In genomic region chr2:224579411-224579810, GRCh38 we compare ENCODE assay signal across 10 cellular contexts. TPM values are rescaled to one million over a fixed set of nuclear protein-coding genes. Genes with fewer than 3 reads are reported as not detected.
DNase-seq lines count a peak whose midpoint lies in the region; ATAC-seq and TF ChIP-seq lines count a peak whose summit lies in the region.
"Had no signal": no experiment of that assay in that cellular context is flagged by ENCODE, and none has a peak within 500 bp of the region (broad histone marks: within the 10 kb centered on the region; RNA-seq: fewer than 3 reads in every experiment).

No MANE protein-coding gene starts in this region.

- H3K27me3 ChIP-seq in foreskin keratinocyte (no peaks in the 10 kb centered on the region), Peyer's patch (no peaks in the 10 kb centered on the region)

- H3K36me3 Mint-ChIP-seq in activated naive CD4-positive, alpha-beta T cell treated with anti-CD3 and anti-CD28 coated beads, Interleukin-2, amount 10 ng/mL, durations not matched to agents 7 days and 5 days: peaks cover 31% of the 10 kb centered on the region
- H3K36me3 Mint-ChIP-seq in stimulated activated naive B cell treated with anti-CD40 and anti-IgM and Interleukin-4, amounts not matched to agents 10 μg/mL and 1 μg/mL and 100 μg/mL, for 72 hours: peaks cover 17 to 36% of the 10 kb centered on the region in 2 donors

- H3K4me3 ChIP-seq in WI38 (ENCODE audit: low read depth, low read length) (0 out of 2 replicates have a peak overlapping the region, but pooled peaks have one; percentile 3), Peyer's patch (no peak overlapping the region)

- peak overlapping the region; percentile 4 for H3K27ac Mint-ChIP-seq in activated naive CD4-positive, alpha-beta T cell treated with anti-CD3 and anti-CD28 coated beads, Interleukin-2, amount 10 ng/mL, durations not matched to agents 7 days and 5 days
- H3K27ac Mint-ChIP-seq in stimulated activated naive B cell treated with anti-CD40 and anti-IgM and Interleukin-4, amounts not matched to agents 10 μg/mL and 1 μg/mL and 100 μg/mL, for 72 hours: peak overlapping the region; percentile 65

- H3K27ac ChIP-seq in foreskin keratinocyte (no peak overlapping the region), Peyer's patch (no peak overlapping the region)

- H3K9me3 ChIP-seq in Peyer's patch: no peaks in the 10 kb centered on the region

- no peaks in the 10 kb centered on the region for H3K9me3 Mint-ChIP-seq in activated naive CD4-positive, alpha-beta T cell treated with anti-CD3 and anti-CD28 coated beads, Interleukin-2, amount 10 ng/mL, durations not matched to agents 7 days and 5 days
- H3K9me3 Mint-ChIP-seq in stimulated activated naive B cell treated with anti-CD40 and anti-IgM and Interleukin-4, amounts not matched to agents 10 μg/mL and 1 μg/mL and 100 μg/mL, for 72 hours: no peaks in the 10 kb centered on the region

- no peaks in the 10 kb centered on the region for H3K36me3 ChIP-seq in Peyer's patch

- H3K27me3 Mint-ChIP-seq in activated naive CD4-positive, alpha-beta T cell treated with anti-CD3 and anti-CD28 coated beads, Interleukin-2, amount 10 ng/mL, durations not matched to agents 7 days and 5 days: no peaks in the 10 kb centered on the region
- no peaks in the 10 kb centered on the region for H3K27me3 Mint-ChIP-seq in stimulated activated naive B cell treated with anti-CD40 and anti-IgM and Interleukin-4, amounts not matched to agents 10 μg/mL and 1 μg/mL and 100 μg/mL, for 72 hours

- TF ChIP-seq CTCF in WI38 (IDR thresholded peaks at IDR 0.05; ENCODE audit: low read depth, low read length) (no peak), foreskin keratinocyte (conservative IDR thresholded peaks at IDR 0.05) (no peak), Peyer's patch (IDR thresholded peaks at IDR 0.05) (no peak)

- ATAC-seq in foreskin keratinocyte (peak; percentile 47), GM21423 (IDR thresholded peaks at IDR 0.05; ENCODE audit: unreplicated experiment) (no peak)
- ATAC-seq in stimulated activated naive B cell treated with anti-CD40 and anti-IgM and Interleukin-4, amounts not matched to agents 10 μg/mL and 1 μg/mL and 100 μg/mL, for 72 hours (replicated peaks): no peak

- CTCF ChIA-PET in activated naive CD4-positive, alpha-beta T cell treated with anti-CD3 and anti-CD28 coated beads, Interleukin-2, amount 10 ng/mL, durations not matched to agents 7 days and 5 days (lab: Charles Lee): interaction anchor here (0.7 to 1.3 kb wide), 2 partner anchors 10 to 210 kb away, joined by 3 read pairs; no protein-coding TSS in a partner anchor

- TF ChIP-seq POLR2A in Peyer's patch (IDR thresholded peaks at IDR 0.05): no peak

- peaks cover 20% of the 10 kb centered on the region for H3K4me1 ChIP-seq in foreskin keratinocyte
- peaks cover 0 to 70% (median 17%) of the 10 kb centered on the region in 4 donors for H3K4me1 ChIP-seq in Peyer's patch

- no peak overlapping the region for H3K4me3 Mint-ChIP-seq in activated naive CD4-positive, alpha-beta T cell treated with anti-CD3 and anti-CD28 coated beads, Interleukin-2, amount 10 ng/mL, durations not matched to agents 7 days and 5 days
- peak overlapping the region; percentile 32 to 59 for H3K4me3 Mint-ChIP-seq in stimulated activated naive B cell treated with anti-CD40 and anti-IgM and Interleukin-4, amounts not matched to agents 10 μg/mL and 1 μg/mL and 100 μg/mL, for 72 hours

- no peak for DNase-seq in activated naive CD4-positive, alpha-beta T cell treated with anti-CD3 and anti-CD28 coated beads, Interleukin-2, amount 10 ng/mL, durations not matched to agents 7 days and 5 days
- no peak for DNase-seq in activated naive CD4-positive, alpha-beta T cell treated with anti-CD3 and anti-CD28 coated beads, Interleukin-2, amount 50 U/mL, for 16 hours
- DNase-seq in foreskin keratinocyte: peak in 1 of 2 donors; percentile 27
- DNase-seq in stimulated activated naive B cell treated with anti-CD40 and anti-IgM and Interleukin-4, amounts not matched to agents 10 μg/mL and 1 μg/mL and 100 μg/mL, for 72 hours: no peak
- DNase-seq in Peyer's patch: no peak
- DNase-seq in AG20443 (ENCODE audit: low spot score): no peak
- DNase-seq: activated CD4-positive, alpha-beta T cell treated with anti-CD3 and anti-CD28 coated beads for 1 hour; kidney glomerular epithelial cell had no signal

- H3K4me1 Mint-ChIP-seq in activated naive CD4-positive, alpha-beta T cell treated with anti-CD3 and anti-CD28 coated beads, Interleukin-2, amount 10 ng/mL, durations not matched to agents 7 days and 5 days: peaks cover 78% of the 10 kb centered on the region
- H3K4me1 Mint-ChIP-seq in stimulated activated naive B cell treated with anti-CD40 and anti-IgM and Interleukin-4, amounts not matched to agents 10 μg/mL and 1 μg/mL and 100 μg/mL, for 72 hours: peaks cover 35 to 63% of the 10 kb centered on the region in 2 donors

RNA-seq across cellular contexts. Expression of gene CUL3, which starts 5.8 kb away (rescaled TPM):
- total RNA-seq in foreskin keratinocyte (83.5 and 87.5 TPM in 2 replicates), Peyer's patch (10 to 100 TPM; 40.5 to 96.6 (median 77.1) TPM)
- polyA plus RNA-seq in foreskin keratinocyte: 58.8 and 65.2 TPM in 2 replicates
